ENCODE assay signal across 8 cellular contexts in genomic region chr4:104930745-104931736, GRCh38.
A peak's percentile ranks its signal among the peaks of the same experiment; 100 is the strongest.
DNase-seq lines count a peak whose midpoint lies in the region; ATAC-seq and TF ChIP-seq lines count a peak whose summit lies in the region.
"Not testable (repeated sequence)": the region's sequence is repeated elsewhere in the genome, so short reads cannot be mapped to it uniquely, and the experiment has no call there.

No MANE protein-coding gene starts in this region.

- not testable (repeated sequence) for H3K4me2 ChIP-seq in OCI-LY1 (ENCODE audit: low read length)

- H3K9ac ChIP-seq in OCI-LY1 (ENCODE audit: low read length); colonic mucosa (ENCODE audit: low read depth in 2 of 2, low read length in 2 of 2); liver (ENCODE audit: low read depth in 1 of 2, low read length in 2 of 2): not testable (repeated sequence)

- H3K9me2 ChIP-seq in OCI-LY1 (ENCODE audit: low read depth, low read length), result not testable (repeated sequence)

- not testable (repeated sequence) for H3K27me3 ChIP-seq in OCI-LY1 (ENCODE audit: insufficient read depth, low read length); colonic mucosa; liver (ENCODE audit: control insufficient read depth in 4 of 4, insufficient read depth in 4 of 4, low read length in 3 of 4)

- peaks cover 44% of the 10 kb centered on the region for H3K4me1 Mint-ChIP-seq in Calu3 (ENCODE audit: low read depth, unreplicated experiment)

- WGBS in liver, result 51% methylated on average over 5 of the region's 5 CpGs

- H4K20me1 ChIP-seq in OCI-LY1 (ENCODE audit: insufficient read depth, low read length), result not testable (repeated sequence)

- intact Hi-C loops in Calu3 (cut with micrococcal nuclease; ENCODE audit: unreplicated experiment), result loop anchor here (5.0 to 10.0 kb wide), 2 partner anchors 216 to 544 kb away; partner anchors contain the start of genes PPA2 and TET2
- intact Hi-C loops in colonic mucosa (cut with DNase I), result not testable (repeated sequence)

- TF ChIP-seq CTCF in Calu3 (IDR thresholded peaks at IDR 0.05; ENCODE audit: unreplicated experiment) (peak; percentile 21), OCI-LY1 (IDR thresholded peaks at IDR 0.05; ENCODE audit: low read length) (peak; percentile 39), colonic mucosa (IDR thresholded peaks at IDR 0.05) (peak; percentile 23), liver (IDR thresholded peaks at IDR 0.05; ENCODE audit: low read depth, low read length, missing input control) (peak; percentile 18)

- H3K36me3 ChIP-seq in OCI-LY1 (ENCODE audit: insufficient read depth, low read length); colonic mucosa: not testable (repeated sequence)
- peaks cover 0 to 12% (median 0%) of the 10 kb centered on the region in 4 donors for H3K36me3 ChIP-seq in liver (ENCODE audit: control insufficient read depth in 4 of 4, insufficient read depth in 3 of 4, low read depth in 1 of 4, low read length in 3 of 4)

- ATAC-seq in GM19455 (IDR thresholded peaks at IDR 0.05; ENCODE audit: unreplicated experiment) (peak; percentile 74), HG03442 (IDR thresholded peaks at IDR 0.05; ENCODE audit: unreplicated experiment) (peak; percentile 71)

- not testable (repeated sequence) for BruUV-seq in Calu3 (replicated peaks; lab: Mats Ljungman, UMichigan)

- H3K9me3 ChIP-seq in OCI-LY1 (ENCODE audit: low read length); colonic mucosa; liver (ENCODE audit: control insufficient read depth in 4 of 4, low read length in 3 of 4): not testable (repeated sequence)

- not testable (repeated sequence) for H3F3A ChIP-seq in OCI-LY1 (ENCODE audit: insufficient read depth, low read length)

- H3K36me3 Mint-ChIP-seq in Calu3 (ENCODE audit: insufficient read depth, unreplicated experiment), result not testable (repeated sequence)

- DNase-seq in Calu3 (peak; percentile 63), colonic mucosa (peak; percentile 50)
- DNase-seq in activated CD8-positive, alpha-beta memory T cell treated with anti-CD3 and anti-CD28 coated beads for 24 hours, result peak; percentile 75
- peak; percentile 18 to 22 for DNase-seq in stimulated activated CD8-positive, alpha-beta memory T cell treated with anti-CD3 and anti-CD28 coated beads, Interleukin-4, amount 100 ng/mL, for 1 hour (ENCODE audit: low read depth in 2 of 2, low spot score in 1 of 2)

- H3K4me1 ChIP-seq in OCI-LY1 (ENCODE audit: insufficient read depth, low read length, severe bottlenecking), result peaks cover 10% of the 10 kb centered on the region
- H3K4me1 ChIP-seq in colonic mucosa; liver (ENCODE audit: control insufficient read depth in 4 of 4, insufficient read depth in 4 of 4, low read length in 3 of 4): not testable (repeated sequence)

- H3K79me2 ChIP-seq in OCI-LY1 (ENCODE audit: insufficient read depth, low read length), result not testable (repeated sequence)

- peak; percentile 30 to 50 for TF ChIP-seq RAD21 in liver (IDR thresholded peaks at IDR 0.05)

- not testable (repeated sequence) for H3K27me3 Mint-ChIP-seq in Calu3 (ENCODE audit: unreplicated experiment)

- peaks cover 10% of the 10 kb centered on the region for H3K9me3 Mint-ChIP-seq in Calu3 (ENCODE audit: low read depth, unreplicated experiment)

- not testable (repeated sequence) for H3K27ac ChIP-seq in OCI-LY1 (ENCODE audit: low read depth, low read length, poor library complexity, severe bottlenecking); colonic mucosa; liver (ENCODE audit: low read depth in 1 of 2, low read length in 2 of 2)

- peak overlapping the region; percentile 49 for H3K27ac Mint-ChIP-seq in Calu3 (ENCODE audit: unreplicated experiment)

- H3K4me3 Mint-ChIP-seq in Calu3 (ENCODE audit: low read depth, unreplicated experiment), result peak overlapping the region; percentile 5

- H3K4me3 ChIP-seq in OCI-LY1 (ENCODE audit: low read depth, low read length, poor library complexity, severe bottlenecking); colonic mucosa; liver (ENCODE audit: low read depth in 1 of 3, low read length in 3 of 3): not testable (repeated sequence)

- peak overlapping the region; percentile 93 for H2AFZ ChIP-seq in OCI-LY1 (ENCODE audit: low read length)

- CTCF ChIA-PET in Calu3 (lab: Charles Lee), result interaction anchor here (0.6 to 0.7 kb wide), 2 partner anchors 10 to 1969 kb away, joined by 3 read pairs; no protein-coding TSS in a partner anchor

Comparison
In these comparisons a context has a peak if more than half of its experiments do, and no peak if none do; other contexts are left out.
1. DNase-seq: peak in every context shown above with its lines; median percentile 75 in activated CD8-positive, alpha-beta memory T cell treated with anti-CD3 and anti-CD28 coated beads for 24 hours; 63 in Calu3; 50 in colonic mucosa; 20 in stimulated activated CD8-positive, alpha-beta memory T cell treated with anti-CD3 and anti-CD28 coated beads, Interleukin-4, amount 100 ng/mL, for 1 hour.